1 cellular context compared by ENCODE assay signal in the genomic region with DNA sequence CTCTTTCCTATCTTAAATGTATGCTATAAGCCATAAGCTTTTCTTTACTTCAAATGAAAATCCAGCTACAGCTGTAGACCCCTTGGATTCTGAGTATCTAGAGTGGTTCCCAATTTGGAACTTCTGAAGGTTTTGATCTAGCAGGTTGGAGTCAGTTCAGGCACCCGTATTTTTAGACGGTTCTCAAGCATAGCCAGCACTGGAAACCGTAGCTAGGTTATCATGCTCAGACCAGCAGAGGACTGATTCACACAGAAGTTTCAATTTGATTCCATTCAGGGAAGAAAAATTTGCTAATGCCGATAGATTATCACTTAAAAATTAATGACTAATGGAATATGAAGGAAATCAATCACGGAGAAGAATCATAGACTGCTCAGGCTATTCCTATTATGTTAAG.
TF ChIP-seq lines count a peak whose summit lies in the region.

No MANE protein-coding gene starts in this region.

TF ChIP-seq in K562, 482 proteins besides CTCF, POLR2A, EP300 and RAD21:
- no peak for TF ChIP-seq E2F3 (CRISPR knock-in tag; IDR thresholded peaks at IDR 0.05)
- no peak for TF ChIP-seq KLF10 (CRISPR knock-in tag; IDR thresholded peaks at IDR 0.05)
- TF ChIP-seq, protein P1, sequence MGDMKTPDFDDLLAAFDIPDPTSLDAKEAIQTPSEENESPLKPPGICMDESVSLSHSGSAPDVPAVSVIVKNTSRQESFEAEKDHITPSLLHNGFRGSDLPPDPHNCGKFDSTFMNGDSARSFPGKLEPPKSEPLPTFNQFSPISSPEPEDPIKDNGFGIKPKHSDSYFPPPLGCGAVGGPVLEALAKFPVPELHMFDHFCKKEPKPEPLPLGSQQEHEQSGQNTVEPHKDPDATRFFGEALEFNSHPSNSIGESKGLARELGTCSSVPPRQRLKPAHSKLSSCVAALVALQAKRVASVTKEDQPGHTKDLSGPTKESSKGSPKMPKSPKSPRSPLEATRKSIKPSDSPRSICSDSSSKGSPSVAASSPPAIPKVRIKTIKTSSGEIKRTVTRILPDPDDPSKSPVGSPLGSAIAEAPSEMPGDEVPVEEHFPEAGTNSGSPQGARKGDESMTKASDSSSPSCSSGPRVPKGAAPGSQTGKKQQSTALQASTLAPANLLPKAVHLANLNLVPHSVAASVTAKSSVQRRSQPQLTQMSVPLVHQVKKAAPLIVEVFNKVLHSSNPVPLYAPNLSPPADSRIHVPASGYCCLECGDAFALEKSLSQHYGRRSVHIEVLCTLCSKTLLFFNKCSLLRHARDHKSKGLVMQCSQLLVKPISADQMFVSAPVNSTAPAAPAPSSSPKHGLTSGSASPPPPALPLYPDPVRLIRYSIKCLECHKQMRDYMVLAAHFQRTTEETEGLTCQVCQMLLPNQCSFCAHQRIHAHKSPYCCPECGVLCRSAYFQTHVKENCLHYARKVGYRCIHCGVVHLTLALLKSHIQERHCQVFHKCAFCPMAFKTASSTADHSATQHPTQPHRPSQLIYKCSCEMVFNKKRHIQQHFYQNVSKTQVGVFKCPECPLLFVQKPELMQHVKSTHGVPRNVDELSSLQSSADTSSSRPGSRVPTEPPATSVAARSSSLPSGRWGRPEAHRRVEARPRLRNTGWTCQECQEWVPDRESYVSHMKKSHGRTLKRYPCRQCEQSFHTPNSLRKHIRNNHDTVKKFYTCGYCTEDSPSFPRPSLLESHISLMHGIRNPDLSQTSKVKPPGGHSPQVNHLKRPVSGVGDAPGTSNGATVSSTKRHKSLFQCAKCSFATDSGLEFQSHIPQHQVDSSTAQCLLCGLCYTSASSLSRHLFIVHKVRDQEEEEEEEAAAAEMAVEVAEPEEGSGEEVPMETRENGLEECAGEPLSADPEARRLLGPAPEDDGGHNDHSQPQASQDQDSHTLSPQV (IDR thresholded peaks at IDR 0.05): no peak
